In the genomic region with DNA sequence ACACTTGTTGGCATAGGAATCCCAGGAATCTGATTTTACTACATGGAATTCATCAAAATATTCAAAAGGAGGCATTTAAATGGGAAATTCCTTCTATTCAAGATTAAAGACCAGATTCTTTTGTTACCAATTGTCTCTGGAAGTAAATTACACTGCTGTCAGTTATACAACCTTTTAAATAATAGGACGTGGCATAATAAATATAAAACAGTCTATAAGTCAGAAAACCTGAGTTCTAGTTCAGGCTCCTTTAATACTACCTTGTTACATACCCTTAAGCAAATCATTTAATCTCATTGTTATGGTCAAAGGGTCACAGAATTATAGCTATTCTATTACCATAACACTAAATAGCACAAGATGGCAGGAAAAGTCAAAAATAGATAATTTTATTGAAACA, we compare ENCODE assay signal across 22 cellular contexts. TPM values are rescaled to one million over a fixed set of nuclear protein-coding genes. Genes with fewer than 3 reads are reported as not detected.
"Had no signal": no experiment of that assay in that cellular context is flagged by ENCODE, and none has a peak within 500 bp of the region (broad histone marks: within the 10 kb centered on the region; RNA-seq: fewer than 3 reads in every experiment).

No MANE protein-coding gene starts in this region.

- H3K27ac Mint-ChIP-seq: IgD-negative memory B cell had no signal

- H3K4me3 Mint-ChIP-seq: IgD-negative memory B cell had no signal

- H3K4me3 ChIP-seq: K562 had no signal

- H3K36me3 Mint-ChIP-seq: IgD-negative memory B cell had no signal

- H3K4me1 Mint-ChIP-seq: IgD-negative memory B cell had no signal

- DNase-seq: Kasumi-1, MM.1S, NCI-H1092 treated with DMSO at 0.1 percent for 48 hours, NCI-H1436, NCI-H187, NCI-H2029, NCI-H2081 treated with DMSO at 0.1 percent for 48 hours, NCI-H2171, NCI-H226, NCI-H446, NCI-H510A, NCI-H524 treated with DMSO at 0.1 percent for 48 hours, NCI-H69, NCI-H774, Right ventricle myocardium superior, RPMI8226, SK-N-SH, SW 1271 had no signal

- H3K9me2 ChIP-seq: SK-N-SH had no signal

- ATAC-seq: K562 had no signal

- H3K4me2 ChIP-seq: KMS-11, SK-N-SH had no signal

- H3K27ac ChIP-seq: KMS-11 had no signal

RNA-seq across cellular contexts. Expression of gene COL4A6, which starts 18.8 kb away (rescaled TPM):
- total RNA-seq: SK-MEL-5 had no signal
- polyA plus RNA-seq: IgD-negative memory B cell, K562, SK-N-SH had no signal

RNA-seq across cellular contexts. Expression of gene COL4A5, which starts 20.2 kb away (rescaled TPM):
- polyA plus RNA-seq: IgD-negative memory B cell had no signal
